Comparison of ENCODE assay signal across 17 cellular contexts in the genomic region with DNA sequence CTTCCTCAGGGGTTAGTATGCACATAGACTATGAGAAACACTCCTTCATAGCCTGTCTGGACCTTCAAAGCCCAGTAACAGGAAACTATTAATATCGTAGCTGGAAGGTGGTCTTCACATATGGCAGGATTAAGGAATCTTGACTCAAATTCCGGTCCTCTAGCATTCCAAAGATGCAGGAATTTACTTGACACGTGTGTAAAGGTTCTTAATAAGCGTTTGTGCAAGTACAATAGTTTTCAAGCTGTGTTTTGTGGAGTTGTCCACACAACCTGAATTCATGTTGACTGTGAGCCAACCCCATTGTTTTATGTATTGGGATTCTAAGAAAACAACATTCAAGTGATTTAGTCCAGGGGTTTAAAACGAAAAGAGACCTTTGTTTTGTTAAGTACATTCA.
"Had no signal": no experiment of that assay in that cellular context is flagged by ENCODE, and none has a peak within 500 bp of the region (broad histone marks: within the 10 kb centered on the region; RNA-seq: fewer than 3 reads in every experiment).

No MANE protein-coding gene starts in this region.

- FAIRE-seq: islet of Langerhans had no signal

- H3K27ac ChIP-seq: prostate gland, testis, vagina had no signal

- DNase-seq: activated CD4-positive, alpha-beta T cell treated with anti-CD3 and anti-CD28 coated beads for 1 hour; activated CD8-positive, alpha-beta memory T cell treated with anti-CD3 and anti-CD28 coated beads, Interleukin-2, amount 50 U/mL, for 48 hours; activated CD8-positive, alpha-beta T cell treated with anti-CD3 and anti-CD28 coated beads, Interleukin-2, amount 10 ng/mL, durations not matched to agents 7 days and 5 days; activated naive CD8-positive, alpha-beta T cell treated with anti-CD3 and anti-CD28 coated beads, Interleukin-2, amount 50 U/mL, for 24 hours; central memory CD4-positive, alpha-beta T cell; endodermal cell; natural killer cell; occipital lobe; stimulated activated naive CD4-positive, alpha-beta T cell treated with Interleukin-2 at 50 U/mL for 16 hours; testis had no signal

- H3K4me3 Mint-ChIP-seq: activated CD8-positive, alpha-beta T cell treated with anti-CD3 and anti-CD28 coated beads, Interleukin-2, amount 10 ng/mL, durations not matched to agents 7 days and 5 days; activated naive CD8-positive, alpha-beta T cell treated with anti-CD3 and anti-CD28 coated beads, Interleukin-2, amount 50 U/mL, for 24 hours; dendritic cell treated with granulocyte-macrophage colony-stimulating factor and Interleukin-4, amounts not matched to agents 40 ng/mL and 50 ng/mL, for 4 days; endodermal cell; natural killer cell; T-helper 2 cell treated with Interferon-gamma antibody and Interleukin-4, amounts not matched to agents 5 μg/mL and 100 μg/mL, for 36 hours had no signal

- H3K36me3 Mint-ChIP-seq: natural killer cell had no signal

- H3K4me1 ChIP-seq: prostate gland, testis, vagina had no signal

- H3K4me1 Mint-ChIP-seq: activated naive CD8-positive, alpha-beta T cell treated with anti-CD3 and anti-CD28 coated beads, Interleukin-2, amount 50 U/mL, for 24 hours; natural killer cell had no signal

- H3K27me3 Mint-ChIP-seq: activated naive CD8-positive, alpha-beta T cell treated with anti-CD3 and anti-CD28 coated beads, Interleukin-2, amount 50 U/mL, for 24 hours; dendritic cell treated with granulocyte-macrophage colony-stimulating factor and Interleukin-4, amounts not matched to agents 40 ng/mL and 50 ng/mL, for 4 days had no signal

- H3K27ac Mint-ChIP-seq: activated CD8-positive, alpha-beta T cell treated with anti-CD3 and anti-CD28 coated beads, Interleukin-2, amount 10 ng/mL, durations not matched to agents 7 days and 5 days; activated naive CD8-positive, alpha-beta T cell treated with anti-CD3 and anti-CD28 coated beads, Interleukin-2, amount 50 U/mL, for 24 hours; dendritic cell treated with granulocyte-macrophage colony-stimulating factor and Interleukin-4, amounts not matched to agents 40 ng/mL and 50 ng/mL, for 4 days; endodermal cell; natural killer cell; T-helper 2 cell treated with Interferon-gamma antibody and Interleukin-4, amounts not matched to agents 5 μg/mL and 100 μg/mL, for 36 hours had no signal

- H3K36me3 ChIP-seq: prostate gland, vagina had no signal

- H3K4me3 ChIP-seq: prostate gland, testis, vagina had no signal

- H3K27me3 ChIP-seq: testis, vagina had no signal

- H3K9me3 ChIP-seq: prostate gland, testis, vagina had no signal

- H3K9me3 Mint-ChIP-seq: activated naive CD8-positive, alpha-beta T cell treated with anti-CD3 and anti-CD28 coated beads, Interleukin-2, amount 50 U/mL, for 24 hours; dendritic cell treated with granulocyte-macrophage colony-stimulating factor and Interleukin-4, amounts not matched to agents 40 ng/mL and 50 ng/mL, for 4 days; endodermal cell; natural killer cell; T-helper 2 cell treated with Interferon-gamma antibody and Interleukin-4, amounts not matched to agents 5 μg/mL and 100 μg/mL, for 36 hours had no signal

- ATAC-seq: activated CD8-positive, alpha-beta T cell treated with anti-CD3 and anti-CD28 coated beads, Interleukin-2, amount 10 ng/mL, durations not matched to agents 7 days and 5 days; activated naive CD8-positive, alpha-beta T cell treated with anti-CD3 and anti-CD28 coated beads, Interleukin-2, amount 50 U/mL, for 24 hours; esophagus mucosa; natural killer cell; sciatic nerve had no signal
